8 cellular contexts compared by ENCODE assay signal in genomic region chr2:105545731-105546622, GRCh38.
DNase-seq lines count a peak whose midpoint lies in the region; ATAC-seq and TF ChIP-seq lines count a peak whose summit lies in the region.

No MANE protein-coding gene starts in this region.

- H3K4me1 ChIP-seq in endodermal cell (ENCODE audit: control insufficient read depth, insufficient read depth, low read length), result no peaks in the 10 kb centered on the region

- no peak overlapping the region for H3K9ac ChIP-seq in endodermal cell (ENCODE audit: extremely low read depth, low read length, poor library complexity, severe bottlenecking)

- H3K27me3 Mint-ChIP-seq in endodermal cell (ENCODE audit: insufficient read depth), result no peaks in the 10 kb centered on the region

- H3K4me1 Mint-ChIP-seq in endodermal cell, result peaks cover 6% of the 10 kb centered on the region

- ATAC-seq in HG03175 (IDR thresholded peaks at IDR 0.05; ENCODE audit: unreplicated experiment) (peak; percentile 74), GM21447 (IDR thresholded peaks at IDR 0.05; ENCODE audit: unreplicated experiment) (no peak)

- no peaks in the 10 kb centered on the region for H3K9me3 Mint-ChIP-seq in endodermal cell

- DNase-seq in G401 (ENCODE audit: low spot score), result peak; percentile 82
- DNase-seq in NCI-H82 (lab: John Stamatoyannopoulos, UW), result peak; percentile 83
- peak; percentile 19 to 52 for DNase-seq in activated CD8-positive, alpha-beta memory T cell treated with anti-CD3 and anti-CD28 coated beads for 1 hour (ENCODE audit: extremely low read depth in 1 of 2, low read depth in 1 of 2)
- peak; percentile 89 for DNase-seq in endodermal cell
- peak; percentile 72 for DNase-seq in myocyte (ENCODE audit: low read depth)
- peak; percentile 30 to 64 (median 42) for DNase-seq in stimulated activated naive CD4-positive, alpha-beta T cell (lab: John Stamatoyannopoulos, UW)

- no peak overlapping the region for H3K27ac ChIP-seq in endodermal cell (ENCODE audit: low read depth, low read length)

- H3K27ac Mint-ChIP-seq in endodermal cell, result no peak overlapping the region

- in situ Hi-C loops in G401 (cut with HindIII; ENCODE audit: low sequenced_read_pairs), result no loop called here

- H3K36me3 Mint-ChIP-seq in endodermal cell (ENCODE audit: low read depth), result no peaks in the 10 kb centered on the region

- no peaks in the 10 kb centered on the region for H3K9me3 ChIP-seq in endodermal cell (ENCODE audit: control insufficient read depth, low read length)

- no peak overlapping the region for H3K4me3 ChIP-seq in endodermal cell (ENCODE audit: low read length)

- TF ChIP-seq CTCF in endodermal cell (conservative IDR thresholded peaks at IDR 0.05), result peak; percentile 95

- 43 to 63% methylated on average over 6 to 10 of the region's 10 CpGs for WGBS in endodermal cell (ENCODE audit: insufficient coverage in 1 of 2, insufficient read length in 1 of 2), 2 experiments

- no peaks in the 10 kb centered on the region for H3K27me3 ChIP-seq in endodermal cell (ENCODE audit: control insufficient read depth, insufficient read depth, low read length, poor library complexity, severe bottlenecking)

- H3K36me3 ChIP-seq in endodermal cell (ENCODE audit: control insufficient read depth, insufficient read depth, low read length), result no peaks in the 10 kb centered on the region

- H3K4me3 Mint-ChIP-seq in endodermal cell, result no peak overlapping the region

Comparison
In these comparisons a context has a peak if more than half of its experiments do, and no peak if none do; other contexts are left out.
1. DNase-seq: peak in every context shown above with its lines; median percentile 89 in endodermal cell; 83 in NCI-H82; 82 in G401; 72 in myocyte; 42 in stimulated activated naive CD4-positive, alpha-beta T cell; 36 in activated CD8-positive, alpha-beta memory T cell treated with anti-CD3 and anti-CD28 coated beads for 1 hour.